Comparison of ENCODE assay signal across 13 cellular contexts in the genomic region with DNA sequence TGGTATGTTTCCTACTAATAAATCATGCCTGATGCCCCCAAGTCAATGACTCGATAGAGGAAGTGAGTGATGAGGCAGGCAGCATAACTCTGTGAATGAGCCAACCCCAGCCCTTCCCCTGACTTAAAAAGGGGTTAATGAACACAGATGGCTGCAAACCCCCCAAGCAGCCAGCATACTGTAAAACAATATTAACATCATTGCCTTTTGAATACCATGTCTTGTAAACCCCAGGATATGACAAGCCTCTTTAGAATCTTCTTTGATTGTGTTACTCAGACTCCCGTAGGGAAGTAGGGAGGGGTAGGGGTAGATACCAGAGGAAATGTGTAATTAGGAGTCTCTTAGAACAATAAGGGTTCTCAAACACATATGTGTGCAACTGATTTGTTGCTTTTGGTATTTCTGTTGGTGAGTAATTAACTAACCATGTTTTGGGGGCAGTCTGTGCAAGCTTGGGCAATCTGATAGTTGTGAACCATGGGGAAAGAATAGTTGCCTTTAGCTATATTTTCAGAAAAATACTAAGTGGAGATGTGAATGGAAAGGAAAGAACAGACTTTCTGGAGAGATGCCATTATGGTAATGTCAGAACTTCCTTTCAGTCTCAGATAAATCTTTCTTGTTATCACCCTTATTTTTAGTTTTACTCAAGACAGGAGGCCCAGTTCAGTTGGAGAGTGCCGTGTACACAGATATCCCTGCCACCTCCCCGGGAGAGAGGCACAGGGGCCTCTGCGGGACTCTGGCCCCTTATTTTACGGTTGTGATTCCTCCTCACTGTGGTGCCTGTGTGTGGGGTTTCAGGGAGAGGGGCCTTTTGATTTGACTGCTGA.
DNase-seq lines count a peak whose midpoint lies in the region; ATAC-seq and TF ChIP-seq lines count a peak whose summit lies in the region.
"Had no signal": no experiment of that assay in that cellular context is flagged by ENCODE, and none has a peak within 500 bp of the region (broad histone marks: within the 10 kb centered on the region; RNA-seq: fewer than 3 reads in every experiment).

No MANE protein-coding gene starts in this region.

- ATAC-seq in GM19452 (IDR thresholded peaks at IDR 0.05; ENCODE audit: unreplicated experiment) (no peak), HG03025 (IDR thresholded peaks at IDR 0.05; ENCODE audit: low FRiP score, unreplicated experiment) (no peak)
- ATAC-seq: activated naive CD4-positive, alpha-beta T cell treated with anti-CD3 and anti-CD28 coated beads, Interleukin-2, amount 50 U/mL, for 72 hours; stimulated activated naive CD8-positive, alpha-beta T cell treated with anti-CD3 and anti-CD28 coated beads, Interleukin-15, Interleukin-2, amounts not matched to agents 100 U/mL and 50 U/mL, for 24 hours had no signal

- H3K9me3 ChIP-seq in WERI-Rb-1 (ENCODE audit: severe bottlenecking), result peaks cover 3% of the 10 kb centered on the region
- H3K9me3 ChIP-seq: right lobe of liver had no signal

- in situ Hi-C loops in G401 (cut with HindIII; ENCODE audit: low sequenced_read_pairs), result no loop called here

- no peaks in the 10 kb centered on the region for H3K27me3 ChIP-seq in WERI-Rb-1 (ENCODE audit: insufficient read depth, low read depth, severe bottlenecking)
- H3K27me3 ChIP-seq: right lobe of liver had no signal

- H3K4me3 ChIP-seq in WERI-Rb-1 (ENCODE audit: low read depth, low read length), result no peak overlapping the region
- H3K4me3 ChIP-seq: right lobe of liver had no signal

- TF ChIP-seq CTCF in WERI-Rb-1 (IDR thresholded peaks at IDR 0.05; ENCODE audit: low read depth, low read length), result no peak

- H3K27ac ChIP-seq in WERI-Rb-1, result no peak overlapping the region

- DNase-seq in G401 (ENCODE audit: low spot score) (peak; percentile 28), RKO (ENCODE audit: low spot score) (peak; percentile 36), fibroblast of gingiva (ENCODE audit: low read depth) (peak; percentile 92), non-pigmented ciliary epithelial cell (ENCODE audit: low read depth) (peak; percentile 99), WERI-Rb-1 (no peak), T-helper 9 cell (no peak)
- DNase-seq: DMS53; NCI-H1417 treated with DMSO at 0.1 percent for 48 hours; right lobe of liver; stimulated activated naive CD8-positive, alpha-beta T cell treated with anti-CD3 and anti-CD28 coated beads, Interleukin-15, Interleukin-2, amounts not matched to agents 100 U/mL and 50 U/mL, for 24 hours had no signal

- H3K36me3 ChIP-seq in WERI-Rb-1, result no peaks in the 10 kb centered on the region
- H3K36me3 ChIP-seq: right lobe of liver had no signal

Comparison
In these comparisons a context has a peak if more than half of its experiments do, and no peak if none do; other contexts are left out.
1. DNase-seq: peak in G401 (single experiment), RKO (single experiment), fibroblast of gingiva (single experiment) and non-pigmented ciliary epithelial cell (single experiment); none in WERI-Rb-1 (single experiment) and T-helper 9 cell (single experiment).